In the genomic region with DNA sequence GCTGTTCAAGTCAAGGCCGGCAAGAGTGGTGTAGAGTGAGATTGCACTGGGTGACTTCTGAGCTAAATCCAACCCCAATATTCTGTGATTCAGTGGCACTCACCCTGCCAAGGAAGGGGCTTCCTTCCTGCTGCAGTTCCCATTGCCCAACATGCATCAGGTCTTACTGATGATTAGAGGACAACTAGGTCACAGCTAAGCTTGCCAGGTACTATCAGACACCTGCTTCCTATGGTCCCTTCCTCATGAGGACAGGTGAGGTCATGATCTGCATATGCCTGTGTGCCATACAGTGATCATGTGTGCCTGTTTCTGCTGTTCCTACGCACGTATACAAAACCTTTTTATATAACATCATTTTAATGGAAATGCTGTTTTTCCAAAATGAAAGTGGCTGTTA, we compare ENCODE assay signal across 15 cellular contexts. TPM values are rescaled to one million over a fixed set of nuclear protein-coding genes. Genes with fewer than 3 reads are reported as not detected.
DNase-seq lines count a peak whose midpoint lies in the region; ATAC-seq and TF ChIP-seq lines count a peak whose summit lies in the region.
"Had no signal": no experiment of that assay in that cellular context is flagged by ENCODE, and none has a peak within 500 bp of the region (broad histone marks: within the 10 kb centered on the region; RNA-seq: fewer than 3 reads in every experiment).

No MANE protein-coding gene starts in this region.

- H3K4me3 ChIP-seq in BLaER1, result no peak overlapping the region
- no peak overlapping the region for H3K4me3 ChIP-seq in CD4-positive, alpha-beta memory T cell (ENCODE audit: low read length in 2 of 2)
- no peak overlapping the region for H3K4me3 ChIP-seq in ascending aorta
- H3K4me3 ChIP-seq in heart left ventricle, result no peak overlapping the region
- H3K4me3 ChIP-seq: breast epithelium had no signal

- peaks cover 35% of the 10 kb centered on the region for H3K27me3 ChIP-seq in BLaER1
- no peaks in the 10 kb centered on the region for H3K27me3 ChIP-seq in CD4-positive, alpha-beta memory T cell (ENCODE audit: insufficient read depth, low read length)
- H3K27me3 ChIP-seq in ascending aorta, result no peaks in the 10 kb centered on the region
- H3K27me3 ChIP-seq in heart left ventricle, result peaks cover 0 to 10% (median 0%) of the 10 kb centered on the region in 9 donors
- H3K27me3 ChIP-seq: breast epithelium had no signal

- WGBS in heart left ventricle, 4 donors, result 80 to 94% (median 90%) methylated on average over 3 of the region's 3 CpGs

- no peak overlapping the region for H3K27ac ChIP-seq in BLaER1
- H3K27ac ChIP-seq in CD4-positive, alpha-beta memory T cell (ENCODE audit: low read depth, low read length), result no peak overlapping the region
- H3K27ac ChIP-seq in ascending aorta, result peak overlapping the region; percentile 98 to 100
- H3K27ac ChIP-seq in heart left ventricle, result peak overlapping the region in 1 of 12 donors; percentile 97
- H3K27ac ChIP-seq: breast epithelium, KMS-11 had no signal

- H3K4me2 ChIP-seq in BLaER1, result peak overlapping the region; percentile 60

- no peaks in the 10 kb centered on the region for H3K9me3 ChIP-seq in BLaER1
- no peaks in the 10 kb centered on the region for H3K9me3 ChIP-seq in CD4-positive, alpha-beta memory T cell (ENCODE audit: control insufficient read depth in 1 of 2, low read length in 2 of 2)
- no peaks in the 10 kb centered on the region for H3K9me3 ChIP-seq in ascending aorta
- H3K9me3 ChIP-seq in heart left ventricle, result no peaks in the 10 kb centered on the region
- H3K9me3 ChIP-seq: breast epithelium had no signal

- H3K9me3 Mint-ChIP-seq in CD4-positive, alpha-beta memory T cell, result no peaks in the 10 kb centered on the region
- no peaks in the 10 kb centered on the region for H3K9me3 Mint-ChIP-seq in nephron

- no peak overlapping the region for H3K9ac ChIP-seq in BLaER1
- H3K9ac ChIP-seq: KMS-11 had no signal

- H3K36me3 ChIP-seq in BLaER1 (no peaks in the 10 kb centered on the region), ascending aorta (no peaks in the 10 kb centered on the region), heart left ventricle (no peaks in the 10 kb centered on the region)
- no peaks in the 10 kb centered on the region for H3K36me3 ChIP-seq in CD4-positive, alpha-beta memory T cell (ENCODE audit: insufficient read depth, low read length)
- H3K36me3 ChIP-seq: breast epithelium had no signal

- H3K4me1 Mint-ChIP-seq in CD4-positive, alpha-beta memory T cell, result peaks cover 24 to 47% (median 33%) of the 10 kb centered on the region in 4 donors
- peaks cover 62% of the 10 kb centered on the region for H3K4me1 Mint-ChIP-seq in nephron

- H3K27ac Mint-ChIP-seq in CD4-positive, alpha-beta memory T cell, result peak overlapping the region in 5 of 7 donors; percentile 59 to 86 (median 85)
- H3K27ac Mint-ChIP-seq in nephron, result peak overlapping the region; percentile 79 to 82 (median 81)

- peaks cover 42% of the 10 kb centered on the region for H4K20me1 ChIP-seq in BLaER1

- H3K4me1 ChIP-seq in BLaER1, result peaks cover 36% of the 10 kb centered on the region
- H3K4me1 ChIP-seq in CD4-positive, alpha-beta memory T cell (ENCODE audit: insufficient read depth, low read length), result peaks cover 30% of the 10 kb centered on the region
- H3K4me1 ChIP-seq in ascending aorta, result peaks cover 10 to 41% of the 10 kb centered on the region in 2 donors
- H3K4me1 ChIP-seq in heart left ventricle, result peaks cover 4 to 49% (median 38%) of the 10 kb centered on the region in 12 donors

- peaks cover 9 to 14% of the 10 kb centered on the region in 2 donors for H3K27me3 Mint-ChIP-seq in CD4-positive, alpha-beta memory T cell
- H3K27me3 Mint-ChIP-seq in nephron (ENCODE audit: low read depth), result peaks cover 4% of the 10 kb centered on the region

- ATAC-seq in heart left ventricle, result no peak
- no peak for ATAC-seq in HG03457 (IDR thresholded peaks at IDR 0.05; ENCODE audit: unreplicated experiment)

- peak overlapping the region; percentile 49 to 79 (median 68) for H3K4me3 Mint-ChIP-seq in CD4-positive, alpha-beta memory T cell
- peak overlapping the region; percentile 67 to 74 (median 69) for H3K4me3 Mint-ChIP-seq in nephron

- peaks cover 5 to 11% of the 10 kb centered on the region in 2 donors for H3K36me3 Mint-ChIP-seq in CD4-positive, alpha-beta memory T cell
- H3K36me3 Mint-ChIP-seq in nephron (ENCODE audit: low read depth), result peaks cover 5% of the 10 kb centered on the region

- POLR2A ChIA-PET in CD4-positive, alpha-beta memory T cell (lab: Charles Lee; ENCODE audit: partially characterized antibody), result interaction anchor here (0.7 to 4.6 kb wide), 4 partner anchors 11 to 93 kb away, joined by 3 to 113 read pairs (median 27); a partner anchor contains a TSS

- CTCF ChIA-PET in CD4-positive, alpha-beta memory T cell (lab: Charles Lee; ENCODE audit: partially characterized antibody), result interaction anchor here (1.3 to 2.8 kb wide), 6 partner anchors 16 to 57 kb away, joined by 3 to 11 read pairs (median 5); no protein-coding TSS in a partner anchor

- intact Hi-C loops in CD4-positive, alpha-beta memory T cell (cut with micrococcal nuclease), result loop anchor here (5.0 kb wide), 2 partner anchors 96 to 761 kb away; a partner anchor contains a TSS
- intact Hi-C loops in ascending aorta (cut with DNase I) (no loop called here), heart left ventricle (cut with DNase I) (loop anchor here in 2 of 10 donors (5.0 kb wide), 2 partner anchors 44 to 49 kb away; no protein-coding TSS in a partner anchor)

- TF ChIP-seq POLR2A in heart left ventricle (IDR thresholded peaks at IDR 0.05), result no peak

- peak in 1 of 5 donors; percentile 53 for DNase-seq in CD4-positive, alpha-beta memory T cell
- no peak for DNase-seq in ascending aorta (ENCODE audit: low spot score in 2 of 2)
- DNase-seq in heart left ventricle, result no peak
- DNase-seq in GM20000 (ENCODE audit: low spot score), result no peak
- DNase-seq: activated CD4-positive, alpha-beta T cell treated with anti-CD3 and anti-CD28 coated beads for 4 hours; DMS79 treated with DMSO at 0.1 percent for 48 hours; effector CD4-positive, alpha-beta T cell; NCI-H1105; NCI-H2171; stimulated activated CD4-positive, alpha-beta T cell treated with anti-CD3 and anti-CD28 coated beads, Interleukin-15, amount 100 ng/mL, for 24 hours had no signal

- TF ChIP-seq CTCF in ascending aorta (IDR thresholded peaks at IDR 0.05) (no peak), nephron (IDR thresholded peaks at IDR 0.05; ENCODE audit: unreplicated experiment in 3 of 3) (no peak), heart left ventricle (IDR thresholded peaks at IDR 0.05) (no peak), GM20000 (IDR thresholded peaks at IDR 0.05; ENCODE audit: extremely low read depth, missing control alignments) (no peak)

RNA-seq across cellular contexts. Expression of a gene that starts 1.7 kb away (rescaled TPM):
- total RNA-seq in CD4-positive, alpha-beta memory T cell, result 100 to 1,000 TPM; 274 to 285 TPM
- 10 to 100 TPM; 57.7 to 74.8 TPM for polyA plus RNA-seq in CD4-positive, alpha-beta memory T cell
- total RNA-seq in ascending aorta (129 TPM), heart left ventricle (100 to 1,000 TPM in 3 of 9 donors, 10 to 100 TPM in 6; 69.9 to 191 (median 89.3) TPM)
- polyA plus RNA-seq in heart left ventricle, result 10 to 100 TPM; 28.0 to 68.4 TPM

RNA-seq across cellular contexts. Expression of a gene that starts 29.7 kb away (rescaled TPM):
- 10 to 100 TPM; 14.6 to 15.9 TPM for total RNA-seq in CD4-positive, alpha-beta memory T cell
- under 1 TPM in 1 of 2 donors, not detected in 1; 0.68 TPM for polyA plus RNA-seq in CD4-positive, alpha-beta memory T cell
- total RNA-seq in ascending aorta (6.4 TPM), heart left ventricle (1 to 10 TPM; 1.3 to 6.2 (median 2.4) TPM)
- 1 to 10 TPM; 1.9 to 2.1 TPM for polyA plus RNA-seq in heart left ventricle

Comparison
In these comparisons a context has a peak if more than half of its experiments do, and no peak if none do; other contexts are left out.
1. H3K27ac ChIP-seq: peak in ascending aorta (2 of 2); none in BLaER1 (single experiment) and CD4-positive, alpha-beta memory T cell (single experiment).